1 cellular context compared by ENCODE assay signal in genomic region chr12:96046543-96047137, GRCh38.
TF ChIP-seq lines count a peak whose summit lies in the region.

No MANE protein-coding gene starts in this region.

TF ChIP-seq in A549, 52 proteins besides CTCF, POLR2A, EP300 and RAD21 (continued from another document):
- TF ChIP-seq KDM1A (IDR thresholded peaks at IDR 0.05; ENCODE audit: low read depth), result no peak
- TF ChIP-seq ZSCAN20 (CRISPR knock-in tag; IDR thresholded peaks at IDR 0.05), result no peak
- no peak for TF ChIP-seq FOSL2 (IDR thresholded peaks at IDR 0.05)
- TF ChIP-seq FOSL2 (CRISPR knock-in tag; IDR thresholded peaks at IDR 0.05), result no peak
- TF ChIP-seq EHMT2 (IDR thresholded peaks at IDR 0.05; ENCODE audit: low read depth), result no peak
- TF ChIP-seq NR3C1 (IDR thresholded peaks at IDR 0.05), result no peak
